1 cellular context compared by ENCODE assay signal in the genomic region with DNA sequence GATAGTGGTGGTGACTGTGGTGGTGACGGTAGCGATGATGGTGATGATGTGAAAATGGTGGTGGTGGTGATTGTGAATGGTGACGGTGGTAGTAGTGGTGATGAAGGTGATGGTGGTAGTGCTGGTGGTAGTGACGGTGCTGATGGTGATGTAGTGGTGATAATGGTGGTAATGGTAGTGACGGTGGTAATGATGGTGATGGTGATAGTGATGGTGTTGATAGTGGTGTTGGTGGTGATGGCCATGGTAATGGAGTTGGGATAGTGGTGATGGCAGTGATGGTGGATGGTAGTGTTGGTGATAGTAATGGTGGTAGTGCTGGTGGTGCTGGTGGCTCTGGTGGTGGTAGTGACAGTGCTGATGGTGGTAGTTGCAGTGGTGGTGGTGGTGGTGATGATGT.
TF ChIP-seq lines count a peak whose summit lies in the region.

No MANE protein-coding gene starts in this region.

TF ChIP-seq in HepG2, 621 proteins besides CTCF, POLR2A, EP300 and RAD21 (continued from another document and continues in another):
- TF ChIP-seq, protein P1, sequence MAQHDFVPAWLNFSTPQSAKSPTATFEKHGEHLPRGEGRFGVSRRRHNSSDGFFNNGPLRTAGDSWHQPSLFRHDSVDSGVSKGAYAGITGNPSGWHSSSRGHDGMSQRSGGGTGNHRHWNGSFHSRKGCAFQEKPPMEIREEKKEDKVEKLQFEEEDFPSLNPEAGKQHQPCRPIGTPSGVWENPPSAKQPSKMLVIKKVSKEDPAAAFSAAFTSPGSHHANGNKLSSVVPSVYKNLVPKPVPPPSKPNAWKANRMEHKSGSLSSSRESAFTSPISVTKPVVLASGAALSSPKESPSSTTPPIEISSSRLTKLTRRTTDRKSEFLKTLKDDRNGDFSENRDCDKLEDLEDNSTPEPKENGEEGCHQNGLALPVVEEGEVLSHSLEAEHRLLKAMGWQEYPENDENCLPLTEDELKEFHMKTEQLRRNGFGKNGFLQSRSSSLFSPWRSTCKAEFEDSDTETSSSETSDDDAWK (CRISPR knock-in tag; IDR thresholded peaks at IDR 0.05): no peak
- no peak for TF ChIP-seq ZNF589 (CRISPR knock-in tag; conservative IDR thresholded peaks at IDR 0.05)
- no peak for TF ChIP-seq CHD4 (IDR thresholded peaks at IDR 0.05; ENCODE audit: borderline replicate concordance, low read length)
- no peak for TF ChIP-seq SP140L (CRISPR knock-in tag; IDR thresholded peaks at IDR 0.05; ENCODE audit: borderline replicate concordance)
- TF ChIP-seq ZNF691 (CRISPR knock-in tag; IDR thresholded peaks at IDR 0.05; ENCODE audit: borderline replicate concordance, low read depth): no peak
- no peak for TF ChIP-seq SRY (CRISPR knock-in tag; IDR thresholded peaks at IDR 0.05)
- no peak for TF ChIP-seq ZNF530 (CRISPR knock-in tag; IDR thresholded peaks at IDR 0.05; ENCODE audit: low read depth)
- no peak for TF ChIP-seq ZNF703 (CRISPR knock-in tag; IDR thresholded peaks at IDR 0.05; ENCODE audit: borderline replicate concordance)
- TF ChIP-seq ZBTB49 (CRISPR knock-in tag; IDR thresholded peaks at IDR 0.05; ENCODE audit: borderline replicate concordance): no peak
- no peak for TF ChIP-seq FOXA3 (CRISPR knock-in tag; IDR thresholded peaks at IDR 0.05)
- TF ChIP-seq ARID2 (CRISPR knock-in tag; IDR thresholded peaks at IDR 0.05; ENCODE audit: borderline replicate concordance): no peak
- peak; percentile 57; the same call in 1 of the 2 replicates for TF ChIP-seq ATM (IDR thresholded peaks at IDR 0.05; ENCODE audit: borderline replicate concordance)
- TF ChIP-seq RXRA (CRISPR knock-in tag; IDR thresholded peaks at IDR 0.05): no peak
- TF ChIP-seq KAT7 (CRISPR knock-in tag; IDR thresholded peaks at IDR 0.05; ENCODE audit: borderline replicate concordance): no peak
- no peak for TF ChIP-seq RORA (CRISPR knock-in tag; IDR thresholded peaks at IDR 0.05)
- TF ChIP-seq, protein P2, sequence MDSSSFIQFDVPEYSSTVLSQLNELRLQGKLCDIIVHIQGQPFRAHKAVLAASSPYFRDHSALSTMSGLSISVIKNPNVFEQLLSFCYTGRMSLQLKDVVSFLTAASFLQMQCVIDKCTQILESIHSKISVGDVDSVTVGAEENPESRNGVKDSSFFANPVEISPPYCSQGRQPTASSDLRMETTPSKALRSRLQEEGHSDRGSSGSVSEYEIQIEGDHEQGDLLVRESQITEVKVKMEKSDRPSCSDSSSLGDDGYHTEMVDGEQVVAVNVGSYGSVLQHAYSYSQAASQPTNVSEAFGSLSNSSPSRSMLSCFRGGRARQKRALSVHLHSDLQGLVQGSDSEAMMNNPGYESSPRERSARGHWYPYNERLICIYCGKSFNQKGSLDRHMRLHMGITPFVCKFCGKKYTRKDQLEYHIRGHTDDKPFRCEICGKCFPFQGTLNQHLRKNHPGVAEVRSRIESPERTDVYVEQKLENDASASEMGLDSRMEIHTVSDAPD (CRISPR knock-in tag; IDR thresholded peaks at IDR 0.05): no peak
- TF ChIP-seq, protein P3, sequence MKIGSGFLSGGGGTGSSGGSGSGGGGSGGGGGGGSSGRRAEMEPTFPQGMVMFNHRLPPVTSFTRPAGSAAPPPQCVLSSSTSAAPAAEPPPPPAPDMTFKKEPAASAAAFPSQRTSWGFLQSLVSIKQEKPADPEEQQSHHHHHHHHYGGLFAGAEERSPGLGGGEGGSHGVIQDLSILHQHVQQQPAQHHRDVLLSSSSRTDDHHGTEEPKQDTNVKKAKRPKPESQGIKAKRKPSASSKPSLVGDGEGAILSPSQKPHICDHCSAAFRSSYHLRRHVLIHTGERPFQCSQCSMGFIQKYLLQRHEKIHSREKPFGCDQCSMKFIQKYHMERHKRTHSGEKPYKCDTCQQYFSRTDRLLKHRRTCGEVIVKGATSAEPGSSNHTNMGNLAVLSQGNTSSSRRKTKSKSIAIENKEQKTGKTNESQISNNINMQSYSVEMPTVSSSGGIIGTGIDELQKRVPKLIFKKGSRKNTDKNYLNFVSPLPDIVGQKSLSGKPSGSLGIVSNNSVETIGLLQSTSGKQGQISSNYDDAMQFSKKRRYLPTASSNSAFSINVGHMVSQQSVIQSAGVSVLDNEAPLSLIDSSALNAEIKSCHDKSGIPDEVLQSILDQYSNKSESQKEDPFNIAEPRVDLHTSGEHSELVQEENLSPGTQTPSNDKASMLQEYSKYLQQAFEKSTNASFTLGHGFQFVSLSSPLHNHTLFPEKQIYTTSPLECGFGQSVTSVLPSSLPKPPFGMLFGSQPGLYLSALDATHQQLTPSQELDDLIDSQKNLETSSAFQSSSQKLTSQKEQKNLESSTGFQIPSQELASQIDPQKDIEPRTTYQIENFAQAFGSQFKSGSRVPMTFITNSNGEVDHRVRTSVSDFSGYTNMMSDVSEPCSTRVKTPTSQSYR (CRISPR knock-in tag; IDR thresholded peaks at IDR 0.05; ENCODE audit: borderline replicate concordance): no peak
- no peak for TF ChIP-seq ZNF572 (CRISPR knock-in tag; IDR thresholded peaks at IDR 0.05)
- TF ChIP-seq, protein P4, sequence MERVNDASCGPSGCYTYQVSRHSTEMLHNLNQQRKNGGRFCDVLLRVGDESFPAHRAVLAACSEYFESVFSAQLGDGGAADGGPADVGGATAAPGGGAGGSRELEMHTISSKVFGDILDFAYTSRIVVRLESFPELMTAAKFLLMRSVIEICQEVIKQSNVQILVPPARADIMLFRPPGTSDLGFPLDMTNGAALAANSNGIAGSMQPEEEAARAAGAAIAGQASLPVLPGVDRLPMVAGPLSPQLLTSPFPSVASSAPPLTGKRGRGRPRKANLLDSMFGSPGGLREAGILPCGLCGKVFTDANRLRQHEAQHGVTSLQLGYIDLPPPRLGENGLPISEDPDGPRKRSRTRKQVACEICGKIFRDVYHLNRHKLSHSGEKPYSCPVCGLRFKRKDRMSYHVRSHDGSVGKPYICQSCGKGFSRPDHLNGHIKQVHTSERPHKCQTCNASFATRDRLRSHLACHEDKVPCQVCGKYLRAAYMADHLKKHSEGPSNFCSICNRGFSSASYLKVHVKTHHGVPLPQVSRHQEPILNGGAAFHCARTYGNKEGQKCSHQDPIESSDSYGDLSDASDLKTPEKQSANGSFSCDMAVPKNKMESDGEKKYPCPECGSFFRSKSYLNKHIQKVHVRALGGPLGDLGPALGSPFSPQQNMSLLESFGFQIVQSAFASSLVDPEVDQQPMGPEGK (CRISPR knock-in tag; IDR thresholded peaks at IDR 0.05): no peak
- TF ChIP-seq TBL1XR1 (IDR thresholded peaks at IDR 0.05; ENCODE audit: borderline replicate concordance, low read length, partially characterized antibody): no peak
- TF ChIP-seq FOXK2 (IDR thresholded peaks at IDR 0.05): peak; percentile 46
- no peak for TF ChIP-seq HDAC2 (CRISPR knock-in tag; IDR thresholded peaks at IDR 0.05)
- no peak for TF ChIP-seq FLYWCH1 (CRISPR knock-in tag; IDR thresholded peaks at IDR 0.05)
- TF ChIP-seq, protein P5, sequence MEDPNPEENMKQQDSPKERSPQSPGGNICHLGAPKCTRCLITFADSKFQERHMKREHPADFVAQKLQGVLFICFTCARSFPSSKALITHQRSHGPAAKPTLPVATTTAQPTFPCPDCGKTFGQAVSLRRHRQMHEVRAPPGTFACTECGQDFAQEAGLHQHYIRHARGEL (CRISPR knock-in tag; IDR thresholded peaks at IDR 0.05): no peak
- peak; percentile 94; the same call in 1 of the 2 replicates for TF ChIP-seq TRIM22 (IDR thresholded peaks at IDR 0.05)
- no peak for TF ChIP-seq ARID3A (IDR thresholded peaks at IDR 0.05; ENCODE audit: low read depth, low read length)
- no peak for TF ChIP-seq PLRG1 (conservative IDR thresholded peaks at IDR 0.05)
- TF ChIP-seq, protein P6, sequence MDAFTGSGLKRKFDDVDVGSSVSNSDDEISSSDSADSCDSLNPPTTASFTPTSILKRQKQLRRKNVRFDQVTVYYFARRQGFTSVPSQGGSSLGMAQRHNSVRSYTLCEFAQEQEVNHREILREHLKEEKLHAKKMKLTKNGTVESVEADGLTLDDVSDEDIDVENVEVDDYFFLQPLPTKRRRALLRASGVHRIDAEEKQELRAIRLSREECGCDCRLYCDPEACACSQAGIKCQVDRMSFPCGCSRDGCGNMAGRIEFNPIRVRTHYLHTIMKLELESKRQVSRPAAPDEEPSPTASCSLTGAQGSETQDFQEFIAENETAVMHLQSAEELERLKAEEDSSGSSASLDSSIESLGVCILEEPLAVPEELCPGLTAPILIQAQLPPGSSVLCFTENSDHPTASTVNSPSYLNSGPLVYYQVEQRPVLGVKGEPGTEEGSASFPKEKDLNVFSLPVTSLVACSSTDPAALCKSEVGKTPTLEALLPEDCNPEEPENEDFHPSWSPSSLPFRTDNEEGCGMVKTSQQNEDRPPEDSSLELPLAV (CRISPR knock-in tag; conservative IDR thresholded peaks at IDR 0.05; ENCODE audit: low read depth): no peak
- TF ChIP-seq ZNF670 (CRISPR knock-in tag; IDR thresholded peaks at IDR 0.05; ENCODE audit: borderline replicate concordance): no peak
- no peak for TF ChIP-seq BORCS8-MEF2B (CRISPR knock-in tag; IDR thresholded peaks at IDR 0.05)
- no peak for TF ChIP-seq MED8 (CRISPR knock-in tag; IDR thresholded peaks at IDR 0.05; ENCODE audit: insufficient replicate concordance)
- no peak for TF ChIP-seq ATRX (CRISPR knock-in tag; IDR thresholded peaks at IDR 0.05; ENCODE audit: borderline replicate concordance)
- TF ChIP-seq JDP2 (CRISPR knock-in tag; IDR thresholded peaks at IDR 0.05; ENCODE audit: borderline replicate concordance): no peak
- peak; percentile 98; the same call in 1 of the 2 replicates for TF ChIP-seq IKZF1 (IDR thresholded peaks at IDR 0.05)
- TF ChIP-seq POLR2AphosphoS2 (IDR thresholded peaks at IDR 0.05; ENCODE audit: low read depth, low read length): no peak
- no peak for TF ChIP-seq KAT8 (CRISPR knock-in tag; IDR thresholded peaks at IDR 0.05)
